Comparison of ENCODE assay signal across 1 cellular context in genomic region chr1:152050886-152051764, GRCh38.
TF ChIP-seq lines count a peak whose summit lies in the region.

No MANE protein-coding gene starts in this region.

TF ChIP-seq in K562, 482 proteins besides CTCF, POLR2A, EP300 and RAD21:
- TF ChIP-seq, protein P1, sequence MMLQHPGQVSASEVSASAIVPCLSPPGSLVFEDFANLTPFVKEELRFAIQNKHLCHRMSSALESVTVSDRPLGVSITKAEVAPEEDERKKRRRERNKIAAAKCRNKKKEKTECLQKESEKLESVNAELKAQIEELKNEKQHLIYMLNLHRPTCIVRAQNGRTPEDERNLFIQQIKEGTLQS (IDR thresholded peaks at IDR 0.05): no peak
- TF ChIP-seq, protein P1 (CRISPR knock-in tag; conservative IDR thresholded peaks at IDR 0.05): no peak
- TF ChIP-seq ZNF395 (CRISPR knock-in tag; IDR thresholded peaks at IDR 0.05) (no peak), NFE2 (IDR thresholded peaks at IDR 0.05; ENCODE audit: low read depth) (peak; percentile 35; the same call in 1 of the 2 replicates), JUND (IDR thresholded peaks at IDR 0.05; ENCODE audit: borderline replicate concordance, low read depth, low read length) (no peak), JUND (tag; IDR thresholded peaks at IDR 0.05; ENCODE audit: borderline replicate concordance, low read depth, low read length) (peak; percentile 10; the same call in 1 of the 3 replicates), HMBOX1 (IDR thresholded peaks at IDR 0.05) (peak; percentile 72), GATA2 (CRISPR knock-in tag; IDR thresholded peaks at IDR 0.05) (no peak), ZNF175 (CRISPR knock-in tag; IDR thresholded peaks at IDR 0.05; ENCODE audit: low read depth) (no peak), CTCFL (IDR thresholded peaks at IDR 0.05; ENCODE audit: borderline replicate concordance, insufficient read depth, low read depth, low read length, poor library complexity, severe bottlenecking) (peak; percentile 13), PHB2 (IDR thresholded peaks at IDR 0.05; ENCODE audit: low read depth) (no peak), EHMT2 (IDR thresholded peaks at IDR 0.05) (no peak), MEF2D (tag; conservative IDR thresholded peaks at IDR 0.05; ENCODE audit: low read depth) (no peak)
- TF ChIP-seq, protein P2, sequence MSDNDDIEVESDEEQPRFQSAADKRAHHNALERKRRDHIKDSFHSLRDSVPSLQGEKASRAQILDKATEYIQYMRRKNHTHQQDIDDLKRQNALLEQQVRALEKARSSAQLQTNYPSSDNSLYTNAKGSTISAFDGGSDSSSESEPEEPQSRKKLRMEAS (CRISPR knock-in tag; IDR thresholded peaks at IDR 0.05): no peak
- TF ChIP-seq, protein P3, sequence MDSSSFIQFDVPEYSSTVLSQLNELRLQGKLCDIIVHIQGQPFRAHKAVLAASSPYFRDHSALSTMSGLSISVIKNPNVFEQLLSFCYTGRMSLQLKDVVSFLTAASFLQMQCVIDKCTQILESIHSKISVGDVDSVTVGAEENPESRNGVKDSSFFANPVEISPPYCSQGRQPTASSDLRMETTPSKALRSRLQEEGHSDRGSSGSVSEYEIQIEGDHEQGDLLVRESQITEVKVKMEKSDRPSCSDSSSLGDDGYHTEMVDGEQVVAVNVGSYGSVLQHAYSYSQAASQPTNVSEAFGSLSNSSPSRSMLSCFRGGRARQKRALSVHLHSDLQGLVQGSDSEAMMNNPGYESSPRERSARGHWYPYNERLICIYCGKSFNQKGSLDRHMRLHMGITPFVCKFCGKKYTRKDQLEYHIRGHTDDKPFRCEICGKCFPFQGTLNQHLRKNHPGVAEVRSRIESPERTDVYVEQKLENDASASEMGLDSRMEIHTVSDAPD (CRISPR knock-in tag; IDR thresholded peaks at IDR 0.05): no peak
- TF ChIP-seq, protein P4, sequence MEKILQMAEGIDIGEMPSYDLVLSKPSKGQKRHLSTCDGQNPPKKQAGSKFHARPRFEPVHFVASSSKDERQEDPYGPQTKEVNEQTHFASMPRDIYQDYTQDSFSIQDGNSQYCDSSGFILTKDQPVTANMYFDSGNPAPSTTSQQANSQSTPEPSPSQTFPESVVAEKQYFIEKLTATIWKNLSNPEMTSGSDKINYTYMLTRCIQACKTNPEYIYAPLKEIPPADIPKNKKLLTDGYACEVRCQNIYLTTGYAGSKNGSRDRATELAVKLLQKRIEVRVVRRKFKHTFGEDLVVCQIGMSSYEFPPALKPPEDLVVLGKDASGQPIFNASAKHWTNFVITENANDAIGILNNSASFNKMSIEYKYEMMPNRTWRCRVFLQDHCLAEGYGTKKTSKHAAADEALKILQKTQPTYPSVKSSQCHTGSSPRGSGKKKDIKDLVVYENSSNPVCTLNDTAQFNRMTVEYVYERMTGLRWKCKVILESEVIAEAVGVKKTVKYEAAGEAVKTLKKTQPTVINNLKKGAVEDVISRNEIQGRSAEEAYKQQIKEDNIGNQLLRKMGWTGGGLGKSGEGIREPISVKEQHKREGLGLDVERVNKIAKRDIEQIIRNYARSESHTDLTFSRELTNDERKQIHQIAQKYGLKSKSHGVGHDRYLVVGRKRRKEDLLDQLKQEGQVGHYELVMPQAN (IDR thresholded peaks at IDR 0.05; ENCODE audit: borderline replicate concordance): no peak
